ENCODE assay signal across 21 cellular contexts in the genomic region with DNA sequence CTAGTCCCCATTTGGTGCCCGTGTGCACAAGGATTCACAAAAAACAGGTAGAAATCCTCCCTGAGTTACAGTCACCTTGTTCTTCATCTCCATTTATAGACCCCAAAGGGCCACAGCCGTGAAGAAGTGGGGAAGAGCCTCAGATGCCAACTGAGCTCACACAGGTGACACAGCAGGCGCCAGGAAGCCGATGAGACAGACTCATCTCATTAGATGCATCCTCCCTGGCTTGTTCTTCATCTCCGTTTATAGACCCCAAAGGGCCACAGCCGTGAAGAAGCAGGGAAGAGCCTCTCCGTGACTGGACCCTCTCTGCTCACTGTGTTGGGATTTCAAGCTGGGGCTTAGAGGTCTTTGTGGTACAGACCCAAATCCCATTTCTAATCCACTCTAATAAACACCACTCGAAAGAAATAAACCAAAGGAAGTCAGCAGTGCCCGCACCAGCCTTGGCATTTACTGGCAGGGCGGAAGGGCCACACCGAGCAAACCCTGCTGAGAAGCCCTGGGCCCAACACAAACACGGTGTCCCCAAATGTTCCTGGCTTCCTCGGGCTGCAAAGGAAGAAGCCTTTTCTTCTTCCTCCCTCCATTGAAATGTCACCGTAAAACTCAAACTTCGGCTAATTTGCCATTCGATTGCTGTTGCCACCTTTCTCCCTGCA. TPM values are rescaled to one million over a fixed set of nuclear protein-coding genes. Genes with fewer than 3 reads are reported as not detected.
DNase-seq lines count a peak whose midpoint lies in the region; ATAC-seq and TF ChIP-seq lines count a peak whose summit lies in the region.
"Had no signal": no experiment of that assay in that cellular context is flagged by ENCODE, and none has a peak within 500 bp of the region (broad histone marks: within the 10 kb centered on the region; RNA-seq: fewer than 3 reads in every experiment).

No MANE protein-coding gene starts in this region.

- no peak overlapping the region for H3K4me3 Mint-ChIP-seq in activated naive CD4-positive, alpha-beta T cell treated with anti-CD3 and anti-CD28 coated beads, Interleukin-2, amount 10 ng/mL, durations not matched to agents 7 days and 5 days
- no peak overlapping the region for H3K4me3 Mint-ChIP-seq in brain
- no peak overlapping the region for H3K4me3 Mint-ChIP-seq in nephron
- H3K4me3 Mint-ChIP-seq: CD4-positive, alpha-beta memory T cell; IgD-negative memory B cell had no signal

- no peaks in the 10 kb centered on the region for H3K27me3 ChIP-seq in suprapubic skin
- H3K27me3 ChIP-seq: BE2C, SJSA1 had no signal

- no peak for TF ChIP-seq EP300 in suprapubic skin (IDR thresholded peaks at IDR 0.05)

- H3K9me3 Mint-ChIP-seq in activated naive CD4-positive, alpha-beta T cell treated with anti-CD3 and anti-CD28 coated beads, Interleukin-2, amount 10 ng/mL, durations not matched to agents 7 days and 5 days = no peaks in the 10 kb centered on the region
- H3K9me3 Mint-ChIP-seq in brain = peaks cover 0 to 5% (median 0%) of the 10 kb centered on the region in 5 experiments
- H3K9me3 Mint-ChIP-seq in nephron = no peaks in the 10 kb centered on the region
- H3K9me3 Mint-ChIP-seq: IgD-negative memory B cell had no signal

- no peaks in the 10 kb centered on the region for H3K36me3 ChIP-seq in suprapubic skin
- H3K36me3 ChIP-seq: BE2C, HAP-1, SJSA1 had no signal

- H3K27me3 Mint-ChIP-seq in activated naive CD4-positive, alpha-beta T cell treated with anti-CD3 and anti-CD28 coated beads, Interleukin-2, amount 10 ng/mL, durations not matched to agents 7 days and 5 days = peaks cover 3% of the 10 kb centered on the region
- H3K27me3 Mint-ChIP-seq in brain (peaks cover 11% of the 10 kb centered on the region), nephron (ENCODE audit: low read depth) (peaks cover 9% of the 10 kb centered on the region)
- H3K27me3 Mint-ChIP-seq: CD4-positive, alpha-beta memory T cell; IgD-negative memory B cell had no signal

- no peak for ATAC-seq in GM19452 (IDR thresholded peaks at IDR 0.05; ENCODE audit: unreplicated experiment)
- no peak for ATAC-seq in GM21723 (IDR thresholded peaks at IDR 0.05; ENCODE audit: unreplicated experiment)

- H3K27ac Mint-ChIP-seq in activated naive CD4-positive, alpha-beta T cell treated with anti-CD3 and anti-CD28 coated beads, Interleukin-2, amount 10 ng/mL, durations not matched to agents 7 days and 5 days = no peak overlapping the region
- H3K27ac Mint-ChIP-seq in brain = peak overlapping the region; percentile 3 to 87 (median 8)
- peak overlapping the region in 2 of 3 experiments; percentile 1 to 2 for H3K27ac Mint-ChIP-seq in nephron
- H3K27ac Mint-ChIP-seq: CD4-positive, alpha-beta memory T cell; IgD-negative memory B cell had no signal

- no peaks in the 10 kb centered on the region for H3K4me1 ChIP-seq in suprapubic skin
- H3K4me1 ChIP-seq: BE2C, HAP-1, SJSA1 had no signal

- no peaks in the 10 kb centered on the region for H3K36me3 Mint-ChIP-seq in activated naive CD4-positive, alpha-beta T cell treated with anti-CD3 and anti-CD28 coated beads, Interleukin-2, amount 10 ng/mL, durations not matched to agents 7 days and 5 days
- H3K36me3 Mint-ChIP-seq in brain = no peaks in the 10 kb centered on the region
- H3K36me3 Mint-ChIP-seq in nephron (ENCODE audit: low read depth) = no peaks in the 10 kb centered on the region
- H3K36me3 Mint-ChIP-seq: CD4-positive, alpha-beta memory T cell had no signal

- CTCF ChIA-PET in activated naive CD4-positive, alpha-beta T cell treated with anti-CD3 and anti-CD28 coated beads, Interleukin-2, amount 10 ng/mL, durations not matched to agents 7 days and 5 days (lab: Charles Lee) = no interaction called here

- peak; percentile 0 for DNase-seq in activated naive CD4-positive, alpha-beta T cell treated with anti-CD3 and anti-CD28 coated beads, Interleukin-2, amount 10 ng/mL, durations not matched to agents 7 days and 5 days
- DNase-seq in activated naive CD4-positive, alpha-beta T cell treated with anti-CD3 and anti-CD28 coated beads, Interleukin-2, amount 50 U/mL, for 16 hours = no peak
- DNase-seq in suprapubic skin (ENCODE audit: low spot score in 2 of 2) (peak; percentile 40 to 55), NCI-H1694 treated with DMSO at 0.1 percent for 48 hours (lab: John Stamatoyannopoulos, UW) (no peak)
- DNase-seq: BE2C; CD4-positive, alpha-beta memory T cell; NCI-H1105 treated with DMSO at 0.1 percent for 48 hours; NCI-H187 treated with DMSO at 0.1 percent for 48 hours; NCI-H345; NCI-H526 had no signal

- WGBS in suprapubic skin = 83% methylated on average over 16 of the region's 16 CpGs

- TF ChIP-seq CTCF in brain (conservative IDR thresholded peaks at IDR 0.05) = no peak
- no peak for TF ChIP-seq CTCF in nephron (IDR thresholded peaks at IDR 0.05; ENCODE audit: unreplicated experiment in 3 of 3)
- TF ChIP-seq CTCF in suprapubic skin (IDR thresholded peaks at IDR 0.05) = no peak

- no peak overlapping the region for H3K27ac ChIP-seq in suprapubic skin
- H3K27ac ChIP-seq: 22Rv1, SJSA1 had no signal

- H3K9me3 ChIP-seq in suprapubic skin = no peaks in the 10 kb centered on the region
- H3K9me3 ChIP-seq: BE2C, HAP-1, SJSA1 had no signal

- H3K4me3 ChIP-seq in suprapubic skin = no peak overlapping the region
- H3K4me3 ChIP-seq: HAP-1, SJSA1 had no signal

- no peak for TF ChIP-seq POLR2A in suprapubic skin (IDR thresholded peaks at IDR 0.05)

- no peaks in the 10 kb centered on the region for H3K4me1 Mint-ChIP-seq in activated naive CD4-positive, alpha-beta T cell treated with anti-CD3 and anti-CD28 coated beads, Interleukin-2, amount 10 ng/mL, durations not matched to agents 7 days and 5 days
- H3K4me1 Mint-ChIP-seq in brain (peaks cover 40% of the 10 kb centered on the region), nephron (peaks cover 30% of the 10 kb centered on the region)
- H3K4me1 Mint-ChIP-seq: CD4-positive, alpha-beta memory T cell; IgD-negative memory B cell had no signal

RNA-seq across cellular contexts. Expression of a gene that starts 44.8 kb away (rescaled TPM):
- polyA plus RNA-seq in brain (ENCODE audit: insufficient read depth, low read depth, low replicate concordance) = 5.5 TPM
- 10 to 100 TPM in 1 of 4 donors, 1 to 10 TPM in 3; 1.8 to 19.4 (median 6.1) TPM for total RNA-seq in suprapubic skin
- total RNA-seq: HT1080, LHCN-M2, SJSA1 had no signal
- polyA plus RNA-seq: AG04450; CD4-positive, alpha-beta memory T cell; IgD-negative memory B cell had no signal

Comparison
In these comparisons a context has a peak if more than half of its experiments do, and no peak if none do; other contexts are left out.
1. DNase-seq: peak in activated naive CD4-positive, alpha-beta T cell treated with anti-CD3 and anti-CD28 coated beads, Interleukin-2, amount 10 ng/mL, durations not matched to agents 7 days and 5 days (single experiment) and suprapubic skin (2 of 2); none in activated naive CD4-positive, alpha-beta T cell treated with anti-CD3 and anti-CD28 coated beads, Interleukin-2, amount 50 U/mL, for 16 hours (single experiment) and NCI-H1694 treated with DMSO at 0.1 percent for 48 hours (single experiment).